Comparison of ENCODE assay signal across 1 cellular context in genomic region chr2:219116776-219117646, GRCh38.
TF ChIP-seq lines count a peak whose summit lies in the region.

No MANE protein-coding gene starts in this region.

TF ChIP-seq in SK-N-SH, 30 proteins besides CTCF, POLR2A, EP300 and RAD21:
- TF ChIP-seq RXRA (IDR thresholded peaks at IDR 0.05; ENCODE audit: borderline replicate concordance, low read depth) (no peak), TCF12 (IDR thresholded peaks at IDR 0.05) (no peak), ZBTB33 (IDR thresholded peaks at IDR 0.05; ENCODE audit: borderline replicate concordance, low read depth) (no peak)
